Comparison of ENCODE assay signal across 23 cellular contexts in genomic region chr16:88610080-88610479, GRCh38. TPM values are rescaled to one million over a fixed set of nuclear protein-coding genes. Genes with fewer than 3 reads are reported as not detected.
DNase-seq lines count a peak whose midpoint lies in the region; ATAC-seq, FAIRE-seq and TF ChIP-seq lines count a peak whose summit lies in the region.
"Had no signal": no experiment of that assay in that cellular context is flagged by ENCODE, and none has a peak within 500 bp of the region (broad histone marks: within the 10 kb centered on the region; RNA-seq: fewer than 3 reads in every experiment).

No MANE protein-coding gene starts in this region.

- CTCF ChIA-PET in HepG2 (lab: Yijun Ruan, JAX; ENCODE audit: low intra/inter-chr PET ratio, low total read pairs), result no interaction called here

- no peak for TF ChIP-seq RAD21 in HepG2 (CRISPR knock-in tag; IDR thresholded peaks at IDR 0.05)

- no peak for TF ChIP-seq CTCF in HepG2 (CRISPR knock-in tag; IDR thresholded peaks at IDR 0.05)
- TF ChIP-seq CTCF in right lobe of liver (IDR thresholded peaks at IDR 0.05), result no peak
- 0 out of 2 replicates have a peak, but pooled peaks have one; percentile 23 for TF ChIP-seq CTCF in WERI-Rb-1 (IDR thresholded peaks at IDR 0.05; ENCODE audit: low read depth, low read length)
- peak; percentile 15 for TF ChIP-seq CTCF in fibroblast of villous mesenchyme (IDR thresholded peaks at IDR 0.05; ENCODE audit: insufficient read depth, low read depth, low read length)

- H3K9me3 ChIP-seq in HepG2 (ENCODE audit: low read length) (no peaks in the 10 kb centered on the region), right lobe of liver (no peaks in the 10 kb centered on the region), WERI-Rb-1 (ENCODE audit: severe bottlenecking) (no peaks in the 10 kb centered on the region)
- H3K9me3 ChIP-seq: Peyer's patch had no signal

- H3K9ac ChIP-seq in HepG2 (ENCODE audit: insufficient read depth, low read depth, low read length), result no peak overlapping the region

- TF ChIP-seq EP300 in HepG2 (IDR thresholded peaks at IDR 0.05; ENCODE audit: low read depth in 2 of 2, low read length in 2 of 2) (no peak), HepG2 (CRISPR knock-in tag; IDR thresholded peaks at IDR 0.05; ENCODE audit: borderline replicate concordance) (no peak)

- in situ Hi-C loops in HepG2 (cut with HindIII; ENCODE audit: extremely low pct_ligation_motif_present, low pct_unique_long_range_greater_than_20kb), result no loop called here

- H3K4me1 ChIP-seq in HepG2 (ENCODE audit: insufficient read depth, low read length), result no peaks in the 10 kb centered on the region
- H3K4me1 ChIP-seq in right lobe of liver, result no peaks in the 10 kb centered on the region
- H3K4me1 ChIP-seq: Peyer's patch had no signal

- H4K20me1 ChIP-seq in HepG2 (ENCODE audit: insufficient read depth, low read length), result no peaks in the 10 kb centered on the region

- DNase-seq in HepG2 (ENCODE audit: low spot score), result no peak
- no peak for DNase-seq in right lobe of liver
- DNase-seq in WERI-Rb-1, result no peak
- no peak for DNase-seq in fibroblast of villous mesenchyme (ENCODE audit: low read depth)
- DNase-seq in activated CD8-positive, alpha-beta memory T cell treated with anti-CD3 and anti-CD28 coated beads for 24 hours, result no peak
- DNase-seq in NCI-H2196 (lab: John Stamatoyannopoulos, UW; ENCODE audit: unreplicated experiment), result no peak
- DNase-seq: activated CD4-positive, alpha-beta T cell treated with anti-CD3 and anti-CD28 coated beads, Interleukin-2, amount 50 U/mL, for 4 hours; erythroblast; kidney glomerular epithelial cell; NCI-H2081 treated with DMSO at 0.1 percent for 48 hours; NCI-H748 treated with DMSO at 0.1 percent for 48 hours; Peyer's patch; trophoblast cell had no signal

- no peak for TF ChIP-seq POLR2A in HepG2 (IDR thresholded peaks at IDR 0.05; ENCODE audit: insufficient read depth in 1 of 2, low read depth in 2 of 2, low read length in 2 of 2)
- no peak for TF ChIP-seq POLR2A in right lobe of liver (IDR thresholded peaks at IDR 0.05)

- BruUV-seq in HepG2 (replicated peaks; lab: Mats Ljungman, UMichigan), result no TSS peak

- no peak overlapping the region for H3K27ac ChIP-seq in HepG2 (ENCODE audit: extremely low read length, insufficient read depth, low read length)
- no peak overlapping the region for H3K27ac ChIP-seq in right lobe of liver
- no peak overlapping the region for H3K27ac ChIP-seq in WERI-Rb-1
- H3K27ac ChIP-seq: Peyer's patch had no signal

- POLR2A ChIA-PET in HepG2 (lab: Yijun Ruan, JAX), result interaction anchor here (1.4 kb wide), 1 partner anchor 39 kb away, joined by 3 read pairs; no protein-coding TSS in a partner anchor

- no peak overlapping the region for H2AFZ ChIP-seq in HepG2 (ENCODE audit: low read length)

- FAIRE-seq in HepG2 (lab: Jason Lieb, UNC), result peak; percentile 12
- FAIRE-seq: GM18507, GM19239, HTR-8/SVneo had no signal

- H3K4me2 ChIP-seq in HepG2 (ENCODE audit: low read depth, low read length), result no peak overlapping the region

- H3K79me2 ChIP-seq in HepG2 (ENCODE audit: insufficient read depth, low read length), result no peaks in the 10 kb centered on the region

- peak; percentile 60 for ATAC-seq in HepG2
- ATAC-seq in right lobe of liver, result no peak
- no peak for ATAC-seq in GM18519 (IDR thresholded peaks at IDR 0.05; ENCODE audit: low FRiP score, unreplicated experiment)
- ATAC-seq in GM21367 (IDR thresholded peaks at IDR 0.05; ENCODE audit: unreplicated experiment), result no peak
- ATAC-seq: SK-N-SH treated with all-trans-retinoic acid at 6 μM for 48 hours had no signal

- intact Hi-C loops in HepG2 (cut with micrococcal nuclease; ENCODE audit: unreplicated experiment) (no loop called here), right lobe of liver (cut with DNase I) (no loop called here)

- H3K36me3 ChIP-seq in HepG2 (replicated peaks in 1 of 2; ENCODE audit: control insufficient read depth in 1 of 2, insufficient read depth in 2 of 2, low read length in 2 of 2), result peaks cover 37 to 83% of the 10 kb centered on the region in 2 experiments
- peaks cover 0 to 20% (median 8%) of the 10 kb centered on the region in 4 donors for H3K36me3 ChIP-seq in right lobe of liver
- H3K36me3 ChIP-seq in WERI-Rb-1, result peaks cover 4% of the 10 kb centered on the region

- no peak overlapping the region for H3K4me3 ChIP-seq in HepG2 (replicated peaks in 1 of 3; ENCODE audit: insufficient read depth in 1 of 3, low read depth in 2 of 3, low read length in 3 of 3)
- H3K4me3 ChIP-seq in right lobe of liver, result no peak overlapping the region
- H3K4me3 ChIP-seq in WERI-Rb-1 (ENCODE audit: low read depth, low read length), result no peak overlapping the region
- H3K4me3 ChIP-seq in fibroblast of villous mesenchyme (ENCODE audit: low read depth, low read length), result no peak overlapping the region
- H3K4me3 ChIP-seq: Peyer's patch had no signal

- WGBS in HepG2 (ENCODE audit: low lambda C conversion rate), result 92% methylated on average over 5 of the region's 6 CpGs
- no CpG with 5 or more reads among the region's 6 CpGs for WGBS in right lobe of liver (ENCODE audit: insufficient coverage, low coverage, low lambda C conversion rate, missing lambda C conversion rate)

- H3K27me3 ChIP-seq in HepG2 (ENCODE audit: control insufficient read depth in 1 of 2, insufficient read depth in 2 of 2, low read length in 2 of 2) (no peaks in the 10 kb centered on the region), right lobe of liver (no peaks in the 10 kb centered on the region), WERI-Rb-1 (ENCODE audit: insufficient read depth, low read depth, severe bottlenecking) (no peaks in the 10 kb centered on the region)
- H3K27me3 ChIP-seq: Peyer's patch had no signal

RNA-seq across cellular contexts. Expression of gene IL17C, which starts 28.3 kb away (rescaled TPM):
- total RNA-seq in HepG2 (2016; rRNA removed; fragmentation: Illumina TruSeq; extraction: Trizol), result not detected in 2 replicates
- not detected in 2 replicates for total RNA-seq in HepG2 (2016; cell fraction: cytosol; rRNA removed; fragmentation: Illumina TruSeq; extraction: Trizol; ENCODE audit: low read depth)
- not detected in 2 replicates for total RNA-seq in HepG2 (2016; cell fraction: insoluble cytoplasmic fraction; rRNA removed; fragmentation: Illumina TruSeq; extraction: Trizol)
- total RNA-seq in HepG2 (2016; cell fraction: membrane; rRNA removed; fragmentation: Illumina TruSeq; extraction: Trizol), result not detected in 2 replicates
- not detected in 2 replicates for total RNA-seq in HepG2 (2016; cell fraction: nucleus; rRNA removed; fragmentation: Illumina TruSeq; extraction: Trizol)
- polyA plus RNA-seq in HepG2 (2011; rRNA removed), result not detected in 2 replicates
- not detected in 2 replicates for polyA plus RNA-seq in HepG2 (2011; cell fraction: cytosol; rRNA removed)
- not detected in 2 replicates for polyA plus RNA-seq in HepG2 (2011; cell fraction: nucleus; rRNA removed)
- polyA plus RNA-seq in HepG2 (2012), result not detected in 2 replicates
- polyA plus RNA-seq in HepG2 (2016; cell fraction: cytosol; fragmentation: Illumina TruSeq; extraction: Trizol; ENCODE audit: low read depth), result not detected in 2 replicates
- not detected in 2 replicates for polyA plus RNA-seq in HepG2 (2016; cell fraction: insoluble cytoplasmic fraction; fragmentation: Illumina TruSeq; extraction: Trizol; ENCODE audit: low read depth)
- not detected in 2 replicates for polyA plus RNA-seq in HepG2 (2016; cell fraction: membrane; fragmentation: Illumina TruSeq; extraction: Trizol; ENCODE audit: low read depth)
- polyA plus RNA-seq in HepG2 (2016; cell fraction: nucleus; fragmentation: Illumina TruSeq; extraction: Trizol; ENCODE audit: insufficient read depth, low read depth), result not detected in 2 replicates
- polyA minus RNA-seq in HepG2 (2011; rRNA and poly(A)+ RNA removed; ENCODE audit: low replicate concordance), result not detected in 2 replicates
- polyA minus RNA-seq in HepG2 (2011; cell fraction: cytosol; rRNA and poly(A)+ RNA removed), result not detected in 2 replicates
- polyA minus RNA-seq in HepG2 (2011; cell fraction: nucleus; rRNA and poly(A)+ RNA removed), result not detected in 2 replicates
- total RNA-seq in right lobe of liver, result not detected
- total RNA-seq in fibroblast of villous mesenchyme, result not detected in 2 replicates
- total RNA-seq: cerebellum, mesothelial cell of epicardium, omental fat pad, Peyer's patch had no signal
- polyA plus RNA-seq: adipose tissue had no signal

RNA-seq across cellular contexts. Expression of gene ZC3H18, which starts 39.9 kb away (rescaled TPM):
- 19.7 and 27.4 TPM in 2 replicates for total RNA-seq in HepG2 (2016; rRNA removed; fragmentation: Illumina TruSeq; extraction: Trizol)
- total RNA-seq in HepG2 (2016; cell fraction: cytosol; rRNA removed; fragmentation: Illumina TruSeq; extraction: Trizol; ENCODE audit: low read depth), result 19.4 and 24.7 TPM in 2 replicates
- total RNA-seq in HepG2 (2016; cell fraction: insoluble cytoplasmic fraction; rRNA removed; fragmentation: Illumina TruSeq; extraction: Trizol), result 14.3 and 27.1 TPM in 2 replicates
- total RNA-seq in HepG2 (2016; cell fraction: membrane; rRNA removed; fragmentation: Illumina TruSeq; extraction: Trizol), result 13.2 and 13.7 TPM in 2 replicates
- 23.0 and 25.0 TPM in 2 replicates for total RNA-seq in HepG2 (2016; cell fraction: nucleus; rRNA removed; fragmentation: Illumina TruSeq; extraction: Trizol)
- 11.2 and 12.7 TPM in 2 replicates for polyA plus RNA-seq in HepG2 (2011; rRNA removed)
- polyA plus RNA-seq in HepG2 (2011; cell fraction: cytosol; rRNA removed), result 5.1 and 6.6 TPM in 2 replicates
- polyA plus RNA-seq in HepG2 (2011; cell fraction: nucleus; rRNA removed), result 52.8 and 62.1 TPM in 2 replicates
- polyA plus RNA-seq in HepG2 (2012), result 25.6 and 26.4 TPM in 2 replicates
- 2.5 and 2.8 TPM in 2 replicates for polyA plus RNA-seq in HepG2 (2016; cell fraction: cytosol; fragmentation: Illumina TruSeq; extraction: Trizol; ENCODE audit: low read depth)
- polyA plus RNA-seq in HepG2 (2016; cell fraction: insoluble cytoplasmic fraction; fragmentation: Illumina TruSeq; extraction: Trizol; ENCODE audit: low read depth), result 25.5 and 39.1 TPM in 2 replicates
- polyA plus RNA-seq in HepG2 (2016; cell fraction: membrane; fragmentation: Illumina TruSeq; extraction: Trizol; ENCODE audit: low read depth), result 6.0 and 7.1 TPM in 2 replicates
- polyA plus RNA-seq in HepG2 (2016; cell fraction: nucleus; fragmentation: Illumina TruSeq; extraction: Trizol; ENCODE audit: insufficient read depth, low read depth), result 81.5 and 103 TPM in 2 replicates
- polyA minus RNA-seq in HepG2 (2011; rRNA and poly(A)+ RNA removed; ENCODE audit: low replicate concordance), result 8.7 and 11.6 TPM in 2 replicates
- polyA minus RNA-seq in HepG2 (2011; cell fraction: cytosol; rRNA and poly(A)+ RNA removed), result 9.7 and 11.0 TPM in 2 replicates
- polyA minus RNA-seq in HepG2 (2011; cell fraction: nucleus; rRNA and poly(A)+ RNA removed), result 21.3 and 25.5 TPM in 2 replicates
- 10 to 100 TPM in 5 of 6 experiments, 1 to 10 TPM in 1; 8.7 to 22.8 (median 16.4) TPM for total RNA-seq in right lobe of liver
- 12.6 and 17.7 TPM in 2 replicates for total RNA-seq in fibroblast of villous mesenchyme

RNA-seq across cellular contexts. Expression of gene CYBA, which starts 40.8 kb away (rescaled TPM):
- 84.2 and 250 TPM in 2 replicates for total RNA-seq in HepG2 (2016; rRNA removed; fragmentation: Illumina TruSeq; extraction: Trizol)
- 92.1 and 114 TPM in 2 replicates for total RNA-seq in HepG2 (2016; cell fraction: cytosol; rRNA removed; fragmentation: Illumina TruSeq; extraction: Trizol; ENCODE audit: low read depth)
- 90.4 and 246 TPM in 2 replicates for total RNA-seq in HepG2 (2016; cell fraction: insoluble cytoplasmic fraction; rRNA removed; fragmentation: Illumina TruSeq; extraction: Trizol)
- 55.3 and 74.3 TPM in 2 replicates for total RNA-seq in HepG2 (2016; cell fraction: membrane; rRNA removed; fragmentation: Illumina TruSeq; extraction: Trizol)
- total RNA-seq in HepG2 (2016; cell fraction: nucleus; rRNA removed; fragmentation: Illumina TruSeq; extraction: Trizol), result 170 and 197 TPM in 2 replicates
- 196 and 258 TPM in 2 replicates for polyA plus RNA-seq in HepG2 (2011; rRNA removed)
- polyA plus RNA-seq in HepG2 (2011; cell fraction: cytosol; rRNA removed), result 338 and 484 TPM in 2 replicates
- 620 and 660 TPM in 2 replicates for polyA plus RNA-seq in HepG2 (2011; cell fraction: nucleus; rRNA removed)
- polyA plus RNA-seq in HepG2 (2012), result 207 and 213 TPM in 2 replicates
- 111 and 128 TPM in 2 replicates for polyA plus RNA-seq in HepG2 (2016; cell fraction: cytosol; fragmentation: Illumina TruSeq; extraction: Trizol; ENCODE audit: low read depth)
- 97.6 and 108 TPM in 2 replicates for polyA plus RNA-seq in HepG2 (2016; cell fraction: insoluble cytoplasmic fraction; fragmentation: Illumina TruSeq; extraction: Trizol; ENCODE audit: low read depth)
- 58.9 and 66.6 TPM in 2 replicates for polyA plus RNA-seq in HepG2 (2016; cell fraction: membrane; fragmentation: Illumina TruSeq; extraction: Trizol; ENCODE audit: low read depth)
- 462 and 471 TPM in 2 replicates for polyA plus RNA-seq in HepG2 (2016; cell fraction: nucleus; fragmentation: Illumina TruSeq; extraction: Trizol; ENCODE audit: insufficient read depth, low read depth)
- 170 and 432 TPM in 2 replicates for polyA minus RNA-seq in HepG2 (2011; rRNA and poly(A)+ RNA removed; ENCODE audit: low replicate concordance)
- 173 and 183 TPM in 2 replicates for polyA minus RNA-seq in HepG2 (2011; cell fraction: cytosol; rRNA and poly(A)+ RNA removed)
- 79.1 and 82.6 TPM in 2 replicates for polyA minus RNA-seq in HepG2 (2011; cell fraction: nucleus; rRNA and poly(A)+ RNA removed)
- total RNA-seq in right lobe of liver, result 10 to 100 TPM; 22.8 to 70.0 (median 41.3) TPM
- total RNA-seq in fibroblast of villous mesenchyme, result 152 and 167 TPM in 2 replicates

RNA-seq across cellular contexts. Expression of gene MVD, which starts 52.8 kb away (rescaled TPM):
- total RNA-seq in HepG2 (2016; rRNA removed; fragmentation: Illumina TruSeq; extraction: Trizol) (128 and 187 TPM in 2 replicates), right lobe of liver (10 to 100 TPM; 10.2 to 57.1 (median 15.2) TPM), fibroblast of villous mesenchyme (111 and 124 TPM in 2 replicates)
- total RNA-seq in HepG2 (2016; cell fraction: cytosol; rRNA removed; fragmentation: Illumina TruSeq; extraction: Trizol; ENCODE audit: low read depth), result 86.8 and 92.1 TPM in 2 replicates
- 110 and 194 TPM in 2 replicates for total RNA-seq in HepG2 (2016; cell fraction: insoluble cytoplasmic fraction; rRNA removed; fragmentation: Illumina TruSeq; extraction: Trizol)
- total RNA-seq in HepG2 (2016; cell fraction: membrane; rRNA removed; fragmentation: Illumina TruSeq; extraction: Trizol), result 93.3 and 93.5 TPM in 2 replicates
- 150 and 173 TPM in 2 replicates for total RNA-seq in HepG2 (2016; cell fraction: nucleus; rRNA removed; fragmentation: Illumina TruSeq; extraction: Trizol)
- 28.1 and 68.9 TPM in 2 replicates for polyA plus RNA-seq in HepG2 (2011; rRNA removed)
- polyA plus RNA-seq in HepG2 (2011; cell fraction: cytosol; rRNA removed), result 33.1 and 34.9 TPM in 2 replicates
- 340 and 407 TPM in 2 replicates for polyA plus RNA-seq in HepG2 (2011; cell fraction: nucleus; rRNA removed)
- polyA plus RNA-seq in HepG2 (2012), result 81.3 and 104 TPM in 2 replicates
- 49.5 and 55.8 TPM in 2 replicates for polyA plus RNA-seq in HepG2 (2016; cell fraction: cytosol; fragmentation: Illumina TruSeq; extraction: Trizol; ENCODE audit: low read depth)
- 117 and 128 TPM in 2 replicates for polyA plus RNA-seq in HepG2 (2016; cell fraction: insoluble cytoplasmic fraction; fragmentation: Illumina TruSeq; extraction: Trizol; ENCODE audit: low read depth)
- polyA plus RNA-seq in HepG2 (2016; cell fraction: membrane; fragmentation: Illumina TruSeq; extraction: Trizol; ENCODE audit: low read depth), result 64.4 TPM in 2 replicates
- polyA plus RNA-seq in HepG2 (2016; cell fraction: nucleus; fragmentation: Illumina TruSeq; extraction: Trizol; ENCODE audit: insufficient read depth, low read depth), result 435 and 459 TPM in 2 replicates
- 8.9 and 43.8 TPM in 2 replicates for polyA minus RNA-seq in HepG2 (2011; rRNA and poly(A)+ RNA removed; ENCODE audit: low replicate concordance)
- 24.2 and 37.5 TPM in 2 replicates for polyA minus RNA-seq in HepG2 (2011; cell fraction: cytosol; rRNA and poly(A)+ RNA removed)
- 34.4 and 55.3 TPM in 2 replicates for polyA minus RNA-seq in HepG2 (2011; cell fraction: nucleus; rRNA and poly(A)+ RNA removed)

Comparison
In these comparisons a context has a peak if more than half of its experiments do, and no peak if none do; other contexts are left out.
1. CTCF ChIP-seq: peak in WERI-Rb-1 (single experiment) and fibroblast of villous mesenchyme (single experiment); none in HepG2 (single experiment) and right lobe of liver (0 of 4).